Comparison of ENCODE assay signal across 8 cellular contexts in the genomic region with DNA sequence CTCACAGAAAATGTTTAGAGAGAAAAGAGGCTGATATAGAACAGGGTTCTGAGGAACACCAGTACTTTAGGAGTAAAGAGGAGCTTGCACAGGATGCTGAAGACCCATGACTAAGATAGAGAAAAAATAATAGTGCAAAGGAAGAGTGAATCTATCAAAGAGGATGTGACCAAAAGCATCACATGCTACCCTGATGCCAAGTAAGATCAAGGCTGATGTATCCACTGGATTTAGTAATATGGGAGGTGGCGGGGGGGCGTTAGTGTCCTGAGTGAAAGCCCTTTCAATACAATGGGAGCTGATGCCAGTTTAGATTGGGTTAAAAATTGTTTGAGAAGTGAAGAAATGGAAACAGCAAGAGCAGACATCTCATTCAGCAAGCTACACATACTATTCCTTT. TPM values are rescaled to one million over a fixed set of nuclear protein-coding genes. Genes with fewer than 3 reads are reported as not detected.
DNase-seq lines count a peak whose midpoint lies in the region; ATAC-seq and TF ChIP-seq lines count a peak whose summit lies in the region.
"Not testable (repeated sequence)": the region's sequence is repeated elsewhere in the genome, so short reads cannot be mapped to it uniquely, and the experiment has no call there.

No MANE protein-coding gene starts in this region.

- not testable (repeated sequence) for H3K4me3 Mint-ChIP-seq in activated CD8-positive, alpha-beta T cell treated with anti-CD3 and anti-CD28 coated beads for 36 hours; activated T-helper 17 cell treated with anti-CD3 and anti-CD28 coated beads, Interleukin-2, amount 50 U/mL, for 72 hours

- not testable (repeated sequence) for H2BK120ac ChIP-seq in IMR-90 (ENCODE audit: low read depth, low read length)

- POLR2A ChIA-PET in IMR-90 (lab: Charles Lee; ENCODE audit: unreplicated experiment); activated CD8-positive, alpha-beta T cell treated with anti-CD3 and anti-CD28 coated beads for 36 hours (lab: Charles Lee): not testable (repeated sequence)

- not testable (repeated sequence) for H3K9me3 ChIP-seq in IMR-90 (ENCODE audit: control insufficient read depth, insufficient read depth, low read length); ascending aorta; left ventricle myocardium inferior (replicated peaks); aorta (ENCODE audit: control insufficient read depth, low read length)

- dilution Hi-C loops in IMR-90 (cut with HindIII; ENCODE audit: low sequenced_read_pairs, unreplicated experiment): not testable (repeated sequence)

- BruUV-seq in IMR-90 (replicated peaks; lab: Mats Ljungman, UMichigan): TSS peak; percentile 96

- not testable (repeated sequence) for H3K27me3 Mint-ChIP-seq in activated CD8-positive, alpha-beta T cell treated with anti-CD3 and anti-CD28 coated beads for 36 hours; activated T-helper 17 cell treated with anti-CD3 and anti-CD28 coated beads, Interleukin-2, amount 50 U/mL, for 72 hours

- ATAC-seq in IMR-90 (ENCODE audit: low read depth): not testable (repeated sequence)
- ATAC-seq in activated CD8-positive, alpha-beta T cell treated with anti-CD3 and anti-CD28 coated beads for 36 hours: peak; percentile 43
- peak; percentile 60 for ATAC-seq in activated T-helper 17 cell treated with anti-CD3 and anti-CD28 coated beads, Interleukin-2, amount 50 U/mL, for 72 hours (replicated peaks)
- ATAC-seq in omental fat pad (ENCODE audit: low FRiP score) (peak; percentile 16), aorta (ENCODE audit: low FRiP score) (peak; percentile 47)

- not testable (repeated sequence) for H3K4me1 ChIP-seq in IMR-90 (ENCODE audit: control insufficient read depth, insufficient read depth, low read length); ascending aorta; left ventricle myocardium inferior; aorta (ENCODE audit: control insufficient read depth in 1 of 2, insufficient read depth in 2 of 2, low read length in 2 of 2)

- not testable (repeated sequence) for H4K5ac ChIP-seq in IMR-90 (ENCODE audit: low read depth, low read length)

- H2BK5ac ChIP-seq in IMR-90 (ENCODE audit: low read depth, low read length, poor library complexity, severe bottlenecking): not testable (repeated sequence)

- not testable (repeated sequence) for H3K9me3 Mint-ChIP-seq in activated CD8-positive, alpha-beta T cell treated with anti-CD3 and anti-CD28 coated beads for 36 hours; activated T-helper 17 cell treated with anti-CD3 and anti-CD28 coated beads, Interleukin-2, amount 50 U/mL, for 72 hours

- not testable (repeated sequence) for H3K14ac ChIP-seq in IMR-90 (replicated peaks; ENCODE audit: low read depth, low read length)

- not testable (repeated sequence) for DNase-seq in IMR-90
- DNase-seq in activated CD8-positive, alpha-beta T cell treated with anti-CD3 and anti-CD28 coated beads for 36 hours: peak; percentile 69
- DNase-seq in ascending aorta (ENCODE audit: low spot score in 2 of 2) (peak; percentile 6 to 81), left ventricle myocardium inferior (peak; percentile 14), omental fat pad (ENCODE audit: low spot score) (peak; percentile 50), aorta (peak; percentile 53 to 54)
- DNase-seq in stimulated activated CD8-positive, alpha-beta memory T cell treated with anti-CD3 and anti-CD28 coated beads, Interleukin-4, amount 100 ng/mL, for 24 hours (ENCODE audit: low read depth): peak; percentile 2

- not testable (repeated sequence) for H3K56ac ChIP-seq in IMR-90 (ENCODE audit: extremely low read depth, insufficient read depth, low read length)

- in situ Hi-C loops in IMR-90 (cut with MboI; ENCODE audit: low sequenced_read_pairs): not testable (repeated sequence)

- H3K4ac ChIP-seq in IMR-90 (ENCODE audit: low read depth, low read length): not testable (repeated sequence)

- H2AFZ ChIP-seq in IMR-90 (replicated peaks; ENCODE audit: low read length, poor library complexity): not testable (repeated sequence)

- H3K36me3 Mint-ChIP-seq in activated CD8-positive, alpha-beta T cell treated with anti-CD3 and anti-CD28 coated beads for 36 hours (ENCODE audit: low read depth); activated T-helper 17 cell treated with anti-CD3 and anti-CD28 coated beads, Interleukin-2, amount 50 U/mL, for 72 hours (ENCODE audit: low read depth): not testable (repeated sequence)

- not testable (repeated sequence) for H3K4me1 Mint-ChIP-seq in activated CD8-positive, alpha-beta T cell treated with anti-CD3 and anti-CD28 coated beads for 36 hours (ENCODE audit: low read depth); activated T-helper 17 cell treated with anti-CD3 and anti-CD28 coated beads, Interleukin-2, amount 50 U/mL, for 72 hours

- H3K27me3 ChIP-seq in IMR-90 (ENCODE audit: control insufficient read depth, insufficient read depth, low read length); ascending aorta; left ventricle myocardium inferior (ENCODE audit: low read depth); aorta (ENCODE audit: control insufficient read depth in 1 of 2, insufficient read depth in 2 of 2, low read length in 1 of 2): not testable (repeated sequence)

- not testable (repeated sequence) for H3K9me1 ChIP-seq in IMR-90 (ENCODE audit: insufficient read depth, low read length)

- H3K9ac ChIP-seq in IMR-90 (ENCODE audit: low read depth, low read length): not testable (repeated sequence)

- not testable (repeated sequence) for H2AK9ac ChIP-seq in IMR-90 (replicated peaks; ENCODE audit: low read depth, low read length, poor library complexity)

- H3K36me3 ChIP-seq in IMR-90 (ENCODE audit: control insufficient read depth, insufficient read depth, low read length); ascending aorta; left ventricle myocardium inferior; aorta (ENCODE audit: control insufficient read depth in 1 of 2, insufficient read depth in 2 of 2, low read length in 1 of 2): not testable (repeated sequence)

- TF ChIP-seq POLR2A in IMR-90 (IDR thresholded peaks at IDR 0.05; ENCODE audit: low read depth, low read length): not testable (repeated sequence)

- not testable (repeated sequence) for H3K4me3 ChIP-seq in IMR-90 (ENCODE audit: insufficient read depth, low read depth, low read length); ascending aorta; left ventricle myocardium inferior; aorta (ENCODE audit: low read length in 2 of 2)

- not testable (repeated sequence) for H4K20me1 ChIP-seq in IMR-90 (ENCODE audit: insufficient read depth, low read length)

- H3K27ac ChIP-seq in IMR-90 (ENCODE audit: insufficient read depth, low read length); left ventricle myocardium inferior (replicated peaks); aorta (ENCODE audit: low read depth in 1 of 2, low read length in 2 of 2): not testable (repeated sequence)
- peak overlapping the region; percentile 45 to 61 for H3K27ac ChIP-seq in ascending aorta

- intact Hi-C loops in IMR-90 (cut with micrococcal nuclease); activated CD8-positive, alpha-beta T cell treated with anti-CD3 and anti-CD28 coated beads for 36 hours (cut with micrococcal nuclease); ascending aorta (cut with DNase I); left ventricle myocardium inferior (cut with micrococcal nuclease); aorta (cut with DNase I): not testable (repeated sequence)

- not testable (repeated sequence) for H2BK20ac ChIP-seq in IMR-90 (ENCODE audit: low read depth, low read length)

- H2BK15ac ChIP-seq in IMR-90 (ENCODE audit: low read depth, low read length): not testable (repeated sequence)

- CTCF ChIA-PET in IMR-90 (lab: Yijun Ruan, JAX); activated CD8-positive, alpha-beta T cell treated with anti-CD3 and anti-CD28 coated beads for 36 hours (lab: Charles Lee): not testable (repeated sequence)

- not testable (repeated sequence) for H3K18ac ChIP-seq in IMR-90 (ENCODE audit: low read depth, low read length)

- H3K79me1 ChIP-seq in IMR-90 (ENCODE audit: low read depth in 1 of 2, low read length in 2 of 2): not testable (repeated sequence)

- H3K27ac Mint-ChIP-seq in activated CD8-positive, alpha-beta T cell treated with anti-CD3 and anti-CD28 coated beads for 36 hours; activated T-helper 17 cell treated with anti-CD3 and anti-CD28 coated beads, Interleukin-2, amount 50 U/mL, for 72 hours: not testable (repeated sequence)

- H4K8ac ChIP-seq in IMR-90 (ENCODE audit: low read depth in 2 of 2, low read length in 2 of 2): not testable (repeated sequence)

- not testable (repeated sequence) for H2AK5ac ChIP-seq in IMR-90 (ENCODE audit: low read depth, low read length)

- WGBS in IMR-90 (ENCODE audit: extremely low coverage in 2 of 2, insufficient read length in 1 of 2), 2 experiments: no CpG with 5 or more reads among the region's 2 CpGs
- WGBS in aorta, 2 donors: 32 to 51% methylated on average over 2 of the region's 2 CpGs

- H4K91ac ChIP-seq in IMR-90 (ENCODE audit: insufficient read depth, low read depth, low read length): not testable (repeated sequence)

- not testable (repeated sequence) for H3K23ac ChIP-seq in IMR-90 (ENCODE audit: low read depth, low read length)

- H3K4me2 ChIP-seq in IMR-90 (ENCODE audit: low read depth, low read length): not testable (repeated sequence)

- TF ChIP-seq CTCF in IMR-90 (conservative IDR thresholded peaks at IDR 0.05; ENCODE audit: low read depth, low read length); activated CD8-positive, alpha-beta T cell treated with anti-CD3 and anti-CD28 coated beads for 36 hours (IDR thresholded peaks at IDR 0.05); ascending aorta (IDR thresholded peaks at IDR 0.05); left ventricle myocardium inferior (IDR thresholded peaks at IDR 0.05; ENCODE audit: borderline replicate concordance); omental fat pad (IDR thresholded peaks at IDR 0.05): not testable (repeated sequence)

- TF ChIP-seq RAD21 in IMR-90 (IDR thresholded peaks at IDR 0.05; ENCODE audit: low read length): not testable (repeated sequence)

RNA-seq across cellular contexts. Expression of a gene that starts 11.2 kb away (rescaled TPM):
- total RNA-seq in IMR-90 (2012; rRNA removed) (19.9 and 28.6 TPM in 2 replicates), ascending aorta (52.5 TPM), left ventricle myocardium inferior (not detected), omental fat pad (10 to 100 TPM; 25.1 to 45.4 (median 33.6) TPM), aorta (1 to 10 TPM in 1 of 2 donors, under 1 TPM in 1; 0.75 to 1.2 TPM)
- polyA plus RNA-seq in IMR-90 (2012; rRNA removed) (9.5 and 10.6 TPM in 2 replicates), aorta (1 to 10 TPM in 1 of 2 donors, not detected in 1; 1.8 TPM)
- 3.1 and 5.0 TPM in 2 replicates for polyA plus RNA-seq in IMR-90 (2012; cell fraction: cytosol; rRNA removed)
- 0.39 and 9.2 TPM in 2 replicates for polyA plus RNA-seq in IMR-90 (2012; cell fraction: nucleus; rRNA removed; ENCODE audit: low replicate concordance)
- total RNA-seq in activated CD8-positive, alpha-beta T cell treated with anti-CD3 and anti-CD28 coated beads for 36 hours: not detected
- total RNA-seq in activated T-helper 17 cell treated with anti-CD3 and anti-CD28 coated beads, Interleukin-2, amount 50 U/mL, for 72 hours: under 1 TPM in 1 of 2 donors, not detected in 1; 0.58 TPM
